Comparison of ENCODE assay signal across 27 cellular contexts in the genomic region with DNA sequence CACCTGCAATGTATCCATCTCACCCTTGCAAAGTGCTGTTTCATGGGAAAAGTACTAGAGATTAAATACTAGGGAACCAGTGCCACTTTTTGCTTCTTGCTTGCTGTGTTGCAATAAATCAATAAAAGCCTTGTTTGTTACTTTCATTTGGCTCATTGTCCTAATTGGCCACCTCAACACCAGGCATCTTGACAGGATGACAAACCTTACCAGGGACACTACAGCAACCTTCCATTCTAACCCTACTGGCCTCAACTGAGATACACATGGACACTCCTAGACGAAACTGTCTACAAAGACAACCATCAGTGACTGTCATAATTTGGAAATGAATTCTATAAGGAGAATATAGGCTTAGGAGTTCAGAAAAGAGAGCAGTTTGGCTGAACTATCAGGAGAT.
"Had no signal": no experiment of that assay in that cellular context is flagged by ENCODE, and none has a peak within 500 bp of the region (broad histone marks: within the 10 kb centered on the region; RNA-seq: fewer than 3 reads in every experiment).

No MANE protein-coding gene starts in this region.

- H3K4me2 ChIP-seq: neural progenitor cell, smooth muscle cell had no signal

- ATAC-seq: naive thymus-derived CD4-positive, alpha-beta T cell; natural killer cell; psoas muscle; right cardiac atrium; sciatic nerve; stimulated activated naive B cell treated with anti-CD40 and anti-IgM and Interleukin-4, amounts not matched to agents 10 μg/mL and 1 μg/mL and 100 μg/mL, for 72 hours had no signal

- H3K79me2 ChIP-seq: parathyroid adenoma had no signal

- H3K36me3 ChIP-seq: neural progenitor cell, ovary, spleen, stomach, thoracic aorta, thyroid gland, tibial nerve, upper lobe of left lung, vagina had no signal

- H3K9me3 ChIP-seq: ovary, psoas muscle, thoracic aorta, thyroid gland, tibial nerve, upper lobe of left lung, vagina had no signal

- H3K27ac ChIP-seq: neural progenitor cell, ovary, parathyroid adenoma, psoas muscle, skin epidermis, spleen, stomach, thoracic aorta, thyroid gland, tibial nerve, upper lobe of left lung, vagina had no signal

- H3K27me3 ChIP-seq: neural progenitor cell, ovary, spleen, stomach, thyroid gland, tibial nerve, upper lobe of left lung, vagina had no signal

- H3K4me3 ChIP-seq: neural progenitor cell, ovary, psoas muscle, skin epidermis, smooth muscle cell, spleen, stomach, thoracic aorta, thyroid gland, tibial nerve, upper lobe of left lung, vagina had no signal

- H2AFZ ChIP-seq: neural progenitor cell, parathyroid adenoma had no signal

- FAIRE-seq: urothelium cell line had no signal

- H3K4me1 ChIP-seq: neural progenitor cell, psoas muscle, spleen, stomach, thyroid gland, tibial nerve, upper lobe of left lung, vagina had no signal

- H3K9ac ChIP-seq: neural progenitor cell, parathyroid adenoma had no signal

- DNase-seq: naive thymus-derived CD4-positive, alpha-beta T cell; natural killer cell; occipital lobe; ovary; psoas muscle; right cardiac atrium; spleen; stimulated activated CD4-positive, alpha-beta T cell treated with anti-CD3 and anti-CD28 coated beads, Interleukin-12 subunit alpha, Interleukin-12 subunit beta, amount 100 ng/mL, for 4 hours; stimulated activated CD4-positive, alpha-beta T cell treated with anti-CD3 and anti-CD28 coated beads, Interleukin-1b, Interleukin-23, amount 100 ng/mL, for 48 hours; stimulated activated CD4-positive, alpha-beta T cell treated with anti-CD3 and anti-CD28 coated beads, Interleukin-4, amount 100 ng/mL, for 1 hour; stimulated activated CD4-positive, alpha-beta T cell treated with anti-CD3 and anti-CD28 coated beads, Interleukin-4, amount 100 ng/mL, for 4 hours; stimulated activated CD8-positive, alpha-beta memory T cell treated with anti-CD3 and anti-CD28 coated beads, Interleukin-4, amount 100 ng/mL, for 48 hours; stimulated activated naive B cell treated with anti-CD40 and anti-IgM and Interleukin-4, amounts not matched to agents 10 μg/mL and 1 μg/mL and 100 μg/mL, for 72 hours; stimulated activated naive CD4-positive, alpha-beta T cell treated with Interleukin-2 at 50 U/mL for 16 hours; stomach; thyroid gland; trophoblast cell; upper lobe of left lung had no signal
